24 cellular contexts compared by ENCODE assay signal in the genomic region with DNA sequence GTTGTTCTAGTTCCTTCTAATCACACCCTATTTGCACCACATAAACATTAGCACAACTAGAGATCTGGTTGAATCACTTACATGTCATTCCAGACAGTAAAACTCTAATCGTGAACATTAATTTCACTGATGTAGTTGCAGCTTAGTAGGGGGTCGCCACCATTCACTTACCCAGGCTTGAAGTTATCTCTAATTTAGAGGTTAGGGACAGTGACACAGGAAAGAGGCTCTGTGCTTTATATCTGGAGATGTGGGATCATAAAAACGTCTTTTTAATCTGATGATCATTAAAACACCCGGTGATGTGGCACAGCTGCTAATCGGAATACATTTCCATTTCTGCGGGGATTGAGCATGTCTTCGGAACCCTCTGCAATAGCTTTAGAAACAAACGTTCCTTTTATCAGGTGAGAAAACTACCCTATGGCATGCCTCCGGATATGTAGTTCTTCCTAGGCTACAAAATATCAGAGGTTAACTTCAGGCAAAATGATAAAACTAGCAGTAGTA.
"Had no signal": no experiment of that assay in that cellular context is flagged by ENCODE, and none has a peak within 500 bp of the region (broad histone marks: within the 10 kb centered on the region; RNA-seq: fewer than 3 reads in every experiment).

No MANE protein-coding gene starts in this region.

- ATAC-seq: activated CD4-positive, alpha-beta T cell treated with anti-CD3 and anti-CD28 coated beads for 36 hours; activated CD8-positive, alpha-beta memory T cell treated with anti-CD3 and anti-CD28 coated beads, Interleukin-2, amount 10 ng/mL, durations not matched to agents 7 days and 5 days; activated CD8-positive, alpha-beta T cell treated with anti-CD3 and anti-CD28 coated beads, Interleukin-2, amount 10 ng/mL, durations not matched to agents 7 days and 5 days; activated naive CD4-positive, alpha-beta T cell treated with anti-CD3 and anti-CD28 coated beads, Interleukin-2, amount 50 U/mL, for 72 hours; activated T-cell treated with anti-CD3 and anti-CD28 coated beads, Interleukin-2, amount 50 U/mL, for 72 hours; body of pancreas; left colon; natural killer cell; right lobe of liver; stimulated activated effector memory CD8-positive, alpha-beta T cell treated with anti-CD3 and anti-CD28 coated beads, Interleukin-12 subunit alpha, Interleukin-12 subunit beta, amount 100 ng/mL, for 72 hours had no signal

- DNase-seq: activated CD4-positive, alpha-beta T cell treated with anti-CD3 and anti-CD28 coated beads for 36 hours; activated CD4-positive, CD25-positive, alpha-beta regulatory T cell; activated CD8-positive, alpha-beta memory T cell treated with anti-CD3 and anti-CD28 coated beads, Interleukin-2, amount 10 ng/mL, durations not matched to agents 7 days and 5 days; activated CD8-positive, alpha-beta T cell treated with anti-CD3 and anti-CD28 coated beads, Interleukin-2, amount 10 ng/mL, durations not matched to agents 7 days and 5 days; activated naive CD4-positive, alpha-beta T cell; activated T-cell treated with anti-CD3 and anti-CD28 coated beads, Interleukin-2, amount 50 U/mL, for 72 hours; anterior cingulate cortex; body of pancreas; cerebellar nuclear complex; dorsolateral prefrontal cortex; effector memory CD4-positive, alpha-beta T cell; foreskin fibroblast; left colon; natural killer cell; posterior cingulate gyrus; right lobe of liver; stimulated activated CD4-positive, alpha-beta T cell treated with anti-CD3 and anti-CD28 coated beads, Interleukin-4, amount 100 ng/mL, for 24 hours; T-helper 1 cell had no signal

- H3K36me3 ChIP-seq: cardiac muscle cell, right lobe of liver, thoracic aorta had no signal

- H3K4me3 ChIP-seq: body of pancreas, cardiac muscle cell, coronary artery, dorsolateral prefrontal cortex, right lobe of liver, skin epidermis, thoracic aorta had no signal

- H3K27ac ChIP-seq: body of pancreas, cardiac muscle cell, coronary artery, dorsolateral prefrontal cortex, right lobe of liver, thoracic aorta had no signal

- H3K4me1 ChIP-seq: body of pancreas, right lobe of liver had no signal

- H3K27me3 ChIP-seq: body of pancreas, cardiac muscle cell, dorsolateral prefrontal cortex, right lobe of liver had no signal

- H3K9me3 ChIP-seq: body of pancreas, right lobe of liver, thoracic aorta had no signal
